ENCODE assay signal across 1 cellular context in the genomic region with DNA sequence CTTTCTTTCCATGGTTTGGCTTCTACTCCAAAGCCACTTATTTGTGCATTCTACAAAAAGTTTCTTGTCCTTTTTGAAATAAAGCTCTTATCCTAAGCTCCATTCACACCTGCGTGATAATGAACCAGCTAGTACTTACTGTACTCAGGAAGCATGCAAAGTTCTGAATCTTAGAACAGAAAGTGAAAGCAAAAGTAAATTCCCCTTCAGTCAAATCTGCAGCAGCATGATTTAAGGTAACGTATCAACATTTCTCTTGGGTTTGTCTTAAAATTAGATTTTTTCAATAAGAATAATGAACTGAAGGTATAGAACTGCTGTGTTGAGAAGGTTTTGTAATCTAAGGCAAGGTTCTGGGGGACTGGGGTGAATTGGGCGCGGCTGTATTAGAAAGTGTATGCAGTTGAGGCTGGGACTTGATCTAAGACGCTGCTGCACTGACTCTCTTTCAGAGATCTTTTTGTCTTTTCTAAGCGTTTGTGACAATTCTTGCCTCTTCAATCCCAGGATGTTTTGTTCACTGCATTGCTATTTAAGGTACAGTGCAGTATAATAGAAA.
TF ChIP-seq lines count a peak whose summit lies in the region.

Gene ERAP2, plus strand, starts transcription at position 209 of the 559 bp plus-strand sequence. CDS start 3,186 bp downstream, outside the sequence.

TF ChIP-seq in H1, 55 proteins besides CTCF, POLR2A, EP300 and RAD21 (continued from another document):
- TF ChIP-seq ZNF274 (IDR thresholded peaks at IDR 0.05; ENCODE audit: borderline replicate concordance, extremely low read depth, low read length) (no peak), KDM5A (IDR thresholded peaks at IDR 0.05; ENCODE audit: low read length) (no peak)
